ENCODE assay signal across 23 cellular contexts in the genomic region with DNA sequence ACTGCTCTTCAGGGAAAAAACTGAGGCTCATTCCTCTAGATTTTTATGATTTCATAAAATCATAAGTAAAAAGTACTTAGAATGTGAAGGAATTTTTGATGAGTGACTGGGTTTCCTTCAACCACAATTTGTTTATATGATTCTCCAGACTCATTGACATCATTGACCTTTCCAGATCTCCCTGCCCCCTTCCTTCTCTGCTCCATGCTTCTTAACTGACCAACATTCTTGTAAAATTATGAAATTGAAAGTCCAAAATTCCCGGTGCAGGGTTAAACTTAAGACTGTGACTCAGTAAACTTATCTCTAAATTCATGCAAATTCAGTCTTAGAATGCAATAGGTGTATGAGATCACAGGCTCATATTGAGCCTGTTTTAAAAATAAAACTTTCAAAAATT.
DNase-seq lines count a peak whose midpoint lies in the region; ATAC-seq and TF ChIP-seq lines count a peak whose summit lies in the region.
"Had no signal": no experiment of that assay in that cellular context is flagged by ENCODE, and none has a peak within 500 bp of the region (broad histone marks: within the 10 kb centered on the region; RNA-seq: fewer than 3 reads in every experiment).

No MANE protein-coding gene starts in this region.

- no peak for TF ChIP-seq POLR2A in body of pancreas (IDR thresholded peaks at IDR 0.05)

- no peak overlapping the region for H3K9ac ChIP-seq in adipocyte (ENCODE audit: low read length)
- H3K9ac ChIP-seq: parathyroid adenoma had no signal

- DNase-seq in HCEC 1CT (peak; percentile 97), adipocyte (ENCODE audit: low read depth) (peak; percentile 61), fibroblast of villous mesenchyme (ENCODE audit: low read depth) (peak; percentile 88), stromal cell of bone marrow (ENCODE audit: low read depth) (peak; percentile 74), body of pancreas (no peak)
- DNase-seq in activated CD8-positive, alpha-beta T cell treated with anti-CD3 and anti-CD28 coated beads, Interleukin-2, amount 10 ng/mL, durations not matched to agents 7 days and 5 days = no peak
- DNase-seq in activated effector memory CD4-positive, alpha-beta T cell treated with Interleukin-2 at 50 U/mL for 16 hours = no peak
- DNase-seq: activated CD4-positive, alpha-beta T cell treated with anti-CD3 and anti-CD28 coated beads for 4 hours; activated CD8-positive, alpha-beta memory T cell treated with anti-CD3 and anti-CD28 coated beads, Interleukin-2, amount 10 ng/mL, durations not matched to agents 7 days and 5 days; activated naive CD8-positive, alpha-beta T cell treated with anti-CD3 and anti-CD28 coated beads for 36 hours; dorsolateral prefrontal cortex; mesendoderm; natural killer cell; NCI-H1417; NCI-H2171; NCI-H748 treated with DMSO at 0.1 percent for 48 hours; tibial artery had no signal

- no peak overlapping the region for H3K27ac ChIP-seq in body of pancreas
- H3K27ac ChIP-seq: cardiac muscle cell, dorsolateral prefrontal cortex, parathyroid adenoma, tibial artery had no signal

- no peak for ATAC-seq in body of pancreas
- no peak for ATAC-seq in activated CD8-positive, alpha-beta T cell treated with anti-CD3 and anti-CD28 coated beads, Interleukin-2, amount 10 ng/mL, durations not matched to agents 7 days and 5 days
- ATAC-seq: activated CD8-positive, alpha-beta memory T cell treated with anti-CD3 and anti-CD28 coated beads, Interleukin-2, amount 10 ng/mL, durations not matched to agents 7 days and 5 days; natural killer cell; sciatic nerve; stimulated activated memory B cell treated with anti-CD40 and anti-IgM and Interleukin-4, amounts not matched to agents 10 μg/mL and 1 μg/mL and 100 μg/mL, for 72 hours had no signal

- H3K4me1 ChIP-seq in adipocyte (ENCODE audit: control insufficient read depth, insufficient read depth, low read length) = peaks cover 21% of the 10 kb centered on the region
- no peaks in the 10 kb centered on the region for H3K4me1 ChIP-seq in body of pancreas
- H3K4me1 ChIP-seq: parathyroid adenoma had no signal

- 48 to 51% methylated on average over 1 of the region's 1 CpG for WGBS in body of pancreas, 2 donors

- POLR2A ChIA-PET in activated CD8-positive, alpha-beta T cell treated with anti-CD3 and anti-CD28 coated beads, Interleukin-2, amount 10 ng/mL, durations not matched to agents 7 days and 5 days (lab: Charles Lee) = no interaction called here

- no peaks in the 10 kb centered on the region for H3K36me3 Mint-ChIP-seq in activated CD8-positive, alpha-beta T cell treated with anti-CD3 and anti-CD28 coated beads, Interleukin-2, amount 10 ng/mL, durations not matched to agents 7 days and 5 days (ENCODE audit: low read depth)
- H3K36me3 Mint-ChIP-seq: activated CD8-positive, alpha-beta memory T cell treated with anti-CD3 and anti-CD28 coated beads, Interleukin-2, amount 10 ng/mL, durations not matched to agents 7 days and 5 days; activated naive CD8-positive, alpha-beta T cell treated with anti-CD3 and anti-CD28 coated beads for 36 hours; stimulated activated memory B cell treated with anti-CD40 and anti-IgM and Interleukin-4, amounts not matched to agents 10 μg/mL and 1 μg/mL and 100 μg/mL, for 72 hours had no signal

- H3K4me3 ChIP-seq in adipocyte (ENCODE audit: low read length) (no peak overlapping the region), fibroblast of villous mesenchyme (ENCODE audit: low read depth, low read length) (no peak overlapping the region), body of pancreas (no peak overlapping the region)
- H3K4me3 ChIP-seq: cardiac muscle cell, dorsolateral prefrontal cortex, tibial artery had no signal

- intact Hi-C loops in body of pancreas (cut with DNase I) = no loop called here

- H3K27ac Mint-ChIP-seq in activated CD8-positive, alpha-beta T cell treated with anti-CD3 and anti-CD28 coated beads, Interleukin-2, amount 10 ng/mL, durations not matched to agents 7 days and 5 days = no peak overlapping the region
- H3K27ac Mint-ChIP-seq: activated CD8-positive, alpha-beta memory T cell treated with anti-CD3 and anti-CD28 coated beads, Interleukin-2, amount 10 ng/mL, durations not matched to agents 7 days and 5 days; activated naive CD8-positive, alpha-beta T cell treated with anti-CD3 and anti-CD28 coated beads for 36 hours; activated T-helper 1 cell treated with anti-CD3 and anti-CD28 coated beads, Interleukin-12 subunit alpha, Interleukin-12 subunit beta, Interleukin-2, Interleukin-4 antibody, amounts not matched to agents 30 ng/mL and 10 ng/mL and 1 ng/mL, durations not matched to agents 14 hours and 24 hours and 36 hours; B cell; natural killer cell; stimulated activated memory B cell treated with anti-CD40 and anti-IgM and Interleukin-4, amounts not matched to agents 10 μg/mL and 1 μg/mL and 100 μg/mL, for 72 hours had no signal

- TF ChIP-seq CTCF in fibroblast of villous mesenchyme (IDR thresholded peaks at IDR 0.05; ENCODE audit: insufficient read depth, low read depth, low read length) (no peak), body of pancreas (IDR thresholded peaks at IDR 0.05) (no peak)

- peaks cover 3% of the 10 kb centered on the region for H3K9me3 Mint-ChIP-seq in activated CD8-positive, alpha-beta T cell treated with anti-CD3 and anti-CD28 coated beads, Interleukin-2, amount 10 ng/mL, durations not matched to agents 7 days and 5 days (ENCODE audit: insufficient read depth)
- H3K9me3 Mint-ChIP-seq: activated naive CD8-positive, alpha-beta T cell treated with anti-CD3 and anti-CD28 coated beads for 36 hours; activated T-helper 1 cell treated with anti-CD3 and anti-CD28 coated beads, Interleukin-12 subunit alpha, Interleukin-12 subunit beta, Interleukin-2, Interleukin-4 antibody, amounts not matched to agents 30 ng/mL and 10 ng/mL and 1 ng/mL, durations not matched to agents 14 hours and 24 hours and 36 hours; stimulated activated memory B cell treated with anti-CD40 and anti-IgM and Interleukin-4, amounts not matched to agents 10 μg/mL and 1 μg/mL and 100 μg/mL, for 72 hours had no signal

- no peaks in the 10 kb centered on the region for H3K9me3 ChIP-seq in adipocyte (ENCODE audit: control insufficient read depth, low read length)
- no peaks in the 10 kb centered on the region for H3K9me3 ChIP-seq in body of pancreas
- H3K9me3 ChIP-seq: tibial artery had no signal

- no peaks in the 10 kb centered on the region for H3K4me1 Mint-ChIP-seq in activated CD8-positive, alpha-beta T cell treated with anti-CD3 and anti-CD28 coated beads, Interleukin-2, amount 10 ng/mL, durations not matched to agents 7 days and 5 days (ENCODE audit: low read depth)
- H3K4me1 Mint-ChIP-seq: activated CD8-positive, alpha-beta memory T cell treated with anti-CD3 and anti-CD28 coated beads, Interleukin-2, amount 10 ng/mL, durations not matched to agents 7 days and 5 days; activated naive CD8-positive, alpha-beta T cell treated with anti-CD3 and anti-CD28 coated beads for 36 hours; B cell; natural killer cell; stimulated activated memory B cell treated with anti-CD40 and anti-IgM and Interleukin-4, amounts not matched to agents 10 μg/mL and 1 μg/mL and 100 μg/mL, for 72 hours had no signal

- H3K4me3 Mint-ChIP-seq in activated CD8-positive, alpha-beta T cell treated with anti-CD3 and anti-CD28 coated beads, Interleukin-2, amount 10 ng/mL, durations not matched to agents 7 days and 5 days = no peak overlapping the region
- H3K4me3 Mint-ChIP-seq: activated CD8-positive, alpha-beta memory T cell treated with anti-CD3 and anti-CD28 coated beads, Interleukin-2, amount 10 ng/mL, durations not matched to agents 7 days and 5 days; activated naive CD8-positive, alpha-beta T cell treated with anti-CD3 and anti-CD28 coated beads for 36 hours; activated T-helper 1 cell treated with anti-CD3 and anti-CD28 coated beads, Interleukin-12 subunit alpha, Interleukin-12 subunit beta, Interleukin-2, Interleukin-4 antibody, amounts not matched to agents 30 ng/mL and 10 ng/mL and 1 ng/mL, durations not matched to agents 14 hours and 24 hours and 36 hours; B cell; natural killer cell; stimulated activated memory B cell treated with anti-CD40 and anti-IgM and Interleukin-4, amounts not matched to agents 10 μg/mL and 1 μg/mL and 100 μg/mL, for 72 hours had no signal

- CTCF ChIA-PET in activated CD8-positive, alpha-beta T cell treated with anti-CD3 and anti-CD28 coated beads, Interleukin-2, amount 10 ng/mL, durations not matched to agents 7 days and 5 days (lab: Charles Lee) = no interaction called here

- no peaks in the 10 kb centered on the region for H3K27me3 Mint-ChIP-seq in activated CD8-positive, alpha-beta T cell treated with anti-CD3 and anti-CD28 coated beads, Interleukin-2, amount 10 ng/mL, durations not matched to agents 7 days and 5 days (ENCODE audit: low read depth)
- H3K27me3 Mint-ChIP-seq: activated CD8-positive, alpha-beta memory T cell treated with anti-CD3 and anti-CD28 coated beads, Interleukin-2, amount 10 ng/mL, durations not matched to agents 7 days and 5 days; activated naive CD8-positive, alpha-beta T cell treated with anti-CD3 and anti-CD28 coated beads for 36 hours; B cell; stimulated activated memory B cell treated with anti-CD40 and anti-IgM and Interleukin-4, amounts not matched to agents 10 μg/mL and 1 μg/mL and 100 μg/mL, for 72 hours had no signal

- H3K27me3 ChIP-seq in adipocyte (replicated peaks; ENCODE audit: control insufficient read depth, insufficient read depth, low read length) (no peaks in the 10 kb centered on the region), body of pancreas (no peaks in the 10 kb centered on the region)
- H3K27me3 ChIP-seq: cardiac muscle cell, tibial artery had no signal

- H3K36me3 ChIP-seq in adipocyte (ENCODE audit: control insufficient read depth, insufficient read depth, low read length, severe bottlenecking) = no peaks in the 10 kb centered on the region
- H3K36me3 ChIP-seq in body of pancreas (replicated peaks in 1 of 2; ENCODE audit: insufficient read depth in 1 of 2, low read depth in 2 of 2) = no peaks in the 10 kb centered on the region
- H3K36me3 ChIP-seq: cardiac muscle cell, tibial artery had no signal

Comparison
In these comparisons a context has a peak if more than half of its experiments do, and no peak if none do; other contexts are left out.
1. DNase-seq: peak in HCEC 1CT (single experiment), adipocyte (single experiment), fibroblast of villous mesenchyme (single experiment) and stromal cell of bone marrow (single experiment); none in body of pancreas (0 of 4), activated CD8-positive, alpha-beta T cell treated with anti-CD3 and anti-CD28 coated beads, Interleukin-2, amount 10 ng/mL, durations not matched to agents 7 days and 5 days (single experiment) and activated effector memory CD4-positive, alpha-beta T cell treated with Interleukin-2 at 50 U/mL for 16 hours (single experiment).